ENCODE assay signal across 8 cellular contexts in genomic region chr19:34254552-34255432, GRCh38. TPM values are rescaled to one million over a fixed set of nuclear protein-coding genes. Genes with fewer than 3 reads are reported as not detected.
A peak's percentile ranks its signal among the peaks of the same experiment; 100 is the strongest.
DNase-seq lines count a peak whose midpoint lies in the region; ATAC-seq, FAIRE-seq and TF ChIP-seq lines count a peak whose summit lies in the region.

Gene GARRE1, plus strand, starts transcription at chr19:34254554. Its CDS starts 45,920 bp downstream, at chr19:34300474.

- peaks cover 0 to 6% (median 0%) of the 10 kb centered on the region in 6 donors for H3K36me3 ChIP-seq in spleen

- peak within 1 kb of the TSS; percentile 67 to 93 (median 82) for H3K4me3 ChIP-seq in spleen

- peaks cover 13 to 60% (median 35%) of the 10 kb centered on the region in 6 donors for H3K4me1 ChIP-seq in spleen

- H3K27ac ChIP-seq in spleen: peak within 1 kb of the TSS; percentile 89 to 99 (median 96)

- H3K9me3 ChIP-seq in spleen: no peaks in the 10 kb centered on the region

- in situ Hi-C loops in T47D (cut with HindIII; ENCODE audit: low pct_unique_long_range_greater_than_20kb, low sequenced_read_pairs): no loop called here

- H3K27me3 ChIP-seq in spleen (replicated peaks in 1 of 7): peaks cover 0 to 7% (median 0%) of the 10 kb centered on the region in 7 donors

- ATAC-seq in GM21390 (IDR thresholded peaks at IDR 0.05; ENCODE audit: unreplicated experiment): peak; percentile 89

- no peak for TF ChIP-seq POLR2A in spleen (IDR thresholded peaks at IDR 0.05)

- TF ChIP-seq CTCF in spleen (IDR thresholded peaks at IDR 0.05 in 8 of 11, conservative IDR thresholded peaks at IDR 0.05 in 3 of 11): no peak

- no peak for FAIRE-seq in HTR-8/SVneo (lab: Jason Lieb, UNC)

- DNase-seq in DMS53 (lab: John Stamatoyannopoulos, UW) (peak; percentile 95), HTR-8/SVneo (ENCODE audit: insufficient read length, low spot score) (peak; percentile 79), T-helper 2 cell (peak; percentile 31 to 90 (median 78)), T47D (ENCODE audit: low read depth in 1 of 2, low spot score in 1 of 2) (peak; percentile 71 to 79), iPS-NIHi7 (ENCODE audit: extremely low spot score) (peak; percentile 53), spleen (peak; percentile 86), medulla oblongata (ENCODE audit: extremely low spot score) (no peak)

- 0 to 1% (median 0%) methylated on average over 54 to 112 of the region's 112 CpGs for WGBS in spleen, 5 donors

- intact Hi-C loops in spleen (cut with DNase I; ENCODE audit: low total_unique reads): no loop called here

RNA-seq across cellular contexts. Expression of gene GARRE1, which starts in this region (rescaled TPM):
- 10 to 100 TPM; 32.5 to 70.6 (median 48.1) TPM for total RNA-seq in spleen
- polyA plus RNA-seq in spleen: 10 to 100 TPM in 1 of 3 donors, 1 to 10 TPM in 2; 6.2 to 15.5 (median 8.5) TPM
